8 cellular contexts compared by ENCODE assay signal in the genomic region with DNA sequence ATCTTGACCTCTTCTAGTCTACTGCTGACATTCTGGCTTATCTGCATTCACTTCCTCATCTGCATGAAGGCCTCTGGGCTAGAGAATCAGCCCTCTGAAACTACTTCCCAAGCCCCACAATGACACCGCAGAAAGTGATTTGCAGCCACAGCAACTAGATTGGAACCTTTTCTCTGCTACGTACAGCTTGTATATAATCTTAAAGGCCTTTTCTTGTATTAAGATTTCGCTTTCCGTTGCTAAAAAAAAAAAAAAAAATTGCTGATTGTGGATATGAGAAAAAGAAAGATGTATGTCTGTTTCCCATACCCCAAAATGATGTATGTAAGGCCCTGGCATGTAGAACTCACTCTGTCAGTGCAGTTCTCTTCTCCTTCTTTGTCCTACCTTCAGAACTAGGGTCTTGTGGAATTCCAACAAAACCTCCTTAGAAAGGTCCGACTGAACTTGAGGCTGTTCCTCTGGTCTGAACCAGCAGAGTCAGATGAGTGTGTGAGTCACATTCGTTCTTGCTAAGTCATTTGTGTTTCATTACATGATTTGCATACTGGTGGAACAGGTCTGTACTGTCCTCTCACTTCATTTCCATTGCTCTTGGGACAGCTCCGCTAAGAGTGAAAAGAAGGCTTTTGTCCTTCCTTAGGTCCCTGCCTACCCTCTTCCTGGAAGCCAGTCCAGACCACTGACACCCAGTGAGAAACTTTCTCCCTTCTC.
A peak's percentile ranks its signal among the peaks of the same experiment; 100 is the strongest.
DNase-seq lines count a peak whose midpoint lies in the region; ATAC-seq, FAIRE-seq and TF ChIP-seq lines count a peak whose summit lies in the region.

No MANE protein-coding gene starts in this region.

- no peak for TF ChIP-seq CTCF in astrocyte (IDR thresholded peaks at IDR 0.05; ENCODE audit: insufficient read depth, low read depth, low read length)
- TF ChIP-seq CTCF in CD4-positive, alpha-beta T cell (IDR thresholded peaks at IDR 0.05), result no peak

- DNase-seq in DMS79 (lab: John Stamatoyannopoulos, UW) (peak; percentile 8), HT1080 (ENCODE audit: low read depth) (peak; percentile 60), astrocyte (ENCODE audit: low read depth) (peak; percentile 72), kidney tubule cell (ENCODE audit: low spot score) (peak; percentile 87), amygdala (lab: John Stamatoyannopoulos, UW) (no peak), NCI-H1694 treated with DMSO at 0.1 percent for 48 hours (lab: John Stamatoyannopoulos, UW) (no peak)
- DNase-seq in CD4-positive, alpha-beta T cell, result no peak

- H3K27ac Mint-ChIP-seq in astrocyte (ENCODE audit: unreplicated experiment), result peak overlapping the region; percentile 67
- H3K27ac Mint-ChIP-seq in CD4-positive, alpha-beta T cell, result no peak overlapping the region

- H4K20me1 ChIP-seq in astrocyte (ENCODE audit: insufficient read depth, low read length), result no peaks in the 10 kb centered on the region

- H3K4me2 ChIP-seq in astrocyte (ENCODE audit: low read length), result peak overlapping the region; percentile 27

- no peaks in the 10 kb centered on the region for H3K27me3 ChIP-seq in astrocyte (ENCODE audit: insufficient read depth, low read length)
- no peaks in the 10 kb centered on the region for H3K27me3 ChIP-seq in CD4-positive, alpha-beta T cell (ENCODE audit: control insufficient read depth, insufficient read depth, low read length)

- H3K79me2 ChIP-seq in astrocyte (ENCODE audit: insufficient read depth, low read length), result no peaks in the 10 kb centered on the region

- ATAC-seq in GM21528 (IDR thresholded peaks at IDR 0.05; ENCODE audit: low FRiP score, unreplicated experiment), result peak; percentile 92
- ATAC-seq in CD4-positive, alpha-beta T cell (ENCODE audit: poor library complexity), result no peak

- H3K36me3 ChIP-seq in astrocyte (ENCODE audit: insufficient read depth, low read length), result peaks cover 6% of the 10 kb centered on the region

- peak overlapping the region; percentile 37 for H2AFZ ChIP-seq in astrocyte (ENCODE audit: low read depth, low read length)

- H3K9me3 Mint-ChIP-seq in astrocyte (ENCODE audit: unreplicated experiment), result no peaks in the 10 kb centered on the region
- H3K9me3 Mint-ChIP-seq in CD4-positive, alpha-beta T cell, result no peaks in the 10 kb centered on the region

- peaks cover 9% of the 10 kb centered on the region for H3K4me1 Mint-ChIP-seq in astrocyte (ENCODE audit: low read depth, unreplicated experiment)
- H3K4me1 Mint-ChIP-seq in CD4-positive, alpha-beta T cell (ENCODE audit: low read depth), result no peaks in the 10 kb centered on the region

- peaks cover 7% of the 10 kb centered on the region for H3K4me1 ChIP-seq in astrocyte (ENCODE audit: insufficient read depth, low read length)

- CTCF ChIA-PET in CD4-positive, alpha-beta T cell (lab: Charles Lee), result no interaction called here

- H3K36me3 Mint-ChIP-seq in astrocyte (ENCODE audit: low read depth, unreplicated experiment), result no peaks in the 10 kb centered on the region
- no peaks in the 10 kb centered on the region for H3K36me3 Mint-ChIP-seq in CD4-positive, alpha-beta T cell (ENCODE audit: low read depth)

- peaks cover 3% of the 10 kb centered on the region for H3K27me3 Mint-ChIP-seq in astrocyte (ENCODE audit: low read depth, unreplicated experiment)
- no peaks in the 10 kb centered on the region for H3K27me3 Mint-ChIP-seq in CD4-positive, alpha-beta T cell

- FAIRE-seq in astrocyte (lab: Jason Lieb, UNC), result peak; percentile 29

- POLR2A ChIA-PET in CD4-positive, alpha-beta T cell (lab: Charles Lee), result no interaction called here

- H3K4me3 ChIP-seq in astrocyte (ENCODE audit: insufficient read depth, low read depth, low read length), result no peak overlapping the region

- no peak overlapping the region for H3K9ac ChIP-seq in astrocyte (ENCODE audit: low read length)

- no peaks in the 10 kb centered on the region for H3K9me3 ChIP-seq in astrocyte (ENCODE audit: insufficient read depth, low read depth, low read length)
- no peaks in the 10 kb centered on the region for H3K9me3 ChIP-seq in CD4-positive, alpha-beta T cell (ENCODE audit: control insufficient read depth, low read length)

- no peak overlapping the region for H3K4me3 Mint-ChIP-seq in astrocyte (ENCODE audit: unreplicated experiment)
- H3K4me3 Mint-ChIP-seq in CD4-positive, alpha-beta T cell, result no peak overlapping the region

- intact Hi-C loops in CD4-positive, alpha-beta T cell (cut with DNase I, micrococcal nuclease), result no loop called here

- H3K27ac ChIP-seq in astrocyte (ENCODE audit: low read depth, low read length), result peak overlapping the region; percentile 25
- H3K27ac ChIP-seq in CD4-positive, alpha-beta T cell (ENCODE audit: low read depth, low read length), result no peak overlapping the region

Comparison
In these comparisons a context has a peak if more than half of its experiments do, and no peak if none do; other contexts are left out.
1. DNase-seq: peak in DMS79 (single experiment), HT1080 (single experiment), astrocyte (single experiment) and kidney tubule cell (single experiment); none in CD4-positive, alpha-beta T cell (0 of 10), amygdala (0 of 56) and NCI-H1694 treated with DMSO at 0.1 percent for 48 hours (single experiment).